In the genomic region with DNA sequence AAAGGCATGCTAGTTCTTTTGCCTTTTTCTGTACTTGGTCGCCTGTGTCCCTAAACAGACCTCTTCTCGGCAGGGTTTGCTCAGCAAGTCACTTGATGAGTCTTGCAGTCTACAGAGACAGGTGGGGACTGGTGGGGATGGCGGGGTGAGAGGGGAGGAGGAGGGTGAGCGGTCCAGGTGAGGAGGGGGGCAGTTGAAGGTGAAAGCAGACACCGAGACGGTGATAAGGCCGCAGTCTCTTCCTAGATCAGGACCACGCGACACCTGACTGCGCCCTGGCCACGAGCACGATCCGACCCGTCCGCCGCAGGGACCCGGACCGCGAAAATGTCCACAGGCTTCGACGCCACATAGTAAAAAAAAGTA, we compare ENCODE assay signal across 8 cellular contexts. TPM values are rescaled to one million over a fixed set of nuclear protein-coding genes. Genes with fewer than 3 reads are reported as not detected.
A peak's percentile ranks its signal among the peaks of the same experiment; 100 is the strongest.
DNase-seq lines count a peak whose midpoint lies in the region; ATAC-seq and FAIRE-seq lines count a peak whose summit lies in the region.

No MANE protein-coding gene starts in this region.

- H3K4me1 ChIP-seq in SJSA1 (replicated peaks) (peaks cover 3% of the 10 kb centered on the region; the same call in 1 of the 2 replicates), duodenal mucosa (ENCODE audit: control insufficient read depth in 1 of 2, insufficient read depth in 2 of 2, low read length in 2 of 2) (peaks cover 4 to 6% of the 10 kb centered on the region in 2 donors), muscle layer of colon (ENCODE audit: insufficient read depth, low read length) (no peaks in the 10 kb centered on the region)

- FAIRE-seq in urothelium cell line (lab: Jason Lieb, UNC) = peak; percentile 27

- ATAC-seq in HG02943 (IDR thresholded peaks at IDR 0.05; ENCODE audit: low read depth, unreplicated experiment) (peak; percentile 17), GM19455 (IDR thresholded peaks at IDR 0.05; ENCODE audit: unreplicated experiment) (no peak)

- H3K27ac ChIP-seq in SJSA1 = no peak overlapping the region
- no peak overlapping the region for H3K27ac ChIP-seq in duodenal mucosa (ENCODE audit: low read depth, low read length)
- peak overlapping the region; percentile 77 for H3K27ac ChIP-seq in muscle layer of colon (ENCODE audit: low read depth, low read length)

- DNase-seq in DMS 273 (lab: John Stamatoyannopoulos, UW; ENCODE audit: unreplicated experiment) = peak; percentile 66
- no peak for DNase-seq in DMS 273 treated with DMSO at 0.1 percent for 48 hours (lab: John Stamatoyannopoulos, UW)
- no peak for DNase-seq in SJSA1 (ENCODE audit: low read depth in 1 of 2, low spot score in 2 of 2)
- DNase-seq in urothelium cell line (ENCODE audit: low spot score) = no peak

- H3K4me3 ChIP-seq in SJSA1 = peak overlapping the region; percentile 63
- H3K4me3 ChIP-seq in duodenal mucosa (ENCODE audit: low read depth in 1 of 2, low read length in 2 of 2) = peak overlapping the region; percentile 82 to 84
- peak overlapping the region; percentile 63 to 80 for H3K4me3 ChIP-seq in muscle layer of colon (ENCODE audit: low read depth in 1 of 2, low read length in 2 of 2)

- peak overlapping the region; percentile 48 to 59 for H3K9ac ChIP-seq in duodenal mucosa (ENCODE audit: low read depth in 1 of 2, low read length in 2 of 2)
- H3K9ac ChIP-seq in muscle layer of colon (ENCODE audit: low read length) = peak overlapping the region; percentile 49

- no peaks in the 10 kb centered on the region for H3K27me3 ChIP-seq in SJSA1 (replicated peaks)
- H3K27me3 ChIP-seq in duodenal mucosa (ENCODE audit: control insufficient read depth in 1 of 2, insufficient read depth in 2 of 2, low read length in 2 of 2) = no peaks in the 10 kb centered on the region
- H3K27me3 ChIP-seq in muscle layer of colon (ENCODE audit: control insufficient read depth in 1 of 2, insufficient read depth in 2 of 2, low read length in 2 of 2) = no peaks in the 10 kb centered on the region

- H3K36me3 ChIP-seq in SJSA1 = no peaks in the 10 kb centered on the region
- H3K36me3 ChIP-seq in duodenal mucosa (ENCODE audit: control insufficient read depth in 1 of 2, insufficient read depth in 2 of 2, low read length in 2 of 2) = peaks cover 0 to 4% of the 10 kb centered on the region in 2 donors
- no peaks in the 10 kb centered on the region for H3K36me3 ChIP-seq in muscle layer of colon (ENCODE audit: insufficient read depth, low read length)

- H3K9me3 ChIP-seq in SJSA1 (replicated peaks) = no peaks in the 10 kb centered on the region
- H3K9me3 ChIP-seq in duodenal mucosa (ENCODE audit: control insufficient read depth in 1 of 2, low read length in 2 of 2) = no peaks in the 10 kb centered on the region
- no peaks in the 10 kb centered on the region for H3K9me3 ChIP-seq in muscle layer of colon (ENCODE audit: low read length)

RNA-seq across cellular contexts. Expression of gene ASNS, which starts 0.6 kb away (rescaled TPM):
- 13.1 and 13.5 TPM in 2 replicates for total RNA-seq in SJSA1 (2014; rRNA removed; shearing (Covaris generic))
